Comparison of ENCODE assay signal across 12 cellular contexts in the genomic region with DNA sequence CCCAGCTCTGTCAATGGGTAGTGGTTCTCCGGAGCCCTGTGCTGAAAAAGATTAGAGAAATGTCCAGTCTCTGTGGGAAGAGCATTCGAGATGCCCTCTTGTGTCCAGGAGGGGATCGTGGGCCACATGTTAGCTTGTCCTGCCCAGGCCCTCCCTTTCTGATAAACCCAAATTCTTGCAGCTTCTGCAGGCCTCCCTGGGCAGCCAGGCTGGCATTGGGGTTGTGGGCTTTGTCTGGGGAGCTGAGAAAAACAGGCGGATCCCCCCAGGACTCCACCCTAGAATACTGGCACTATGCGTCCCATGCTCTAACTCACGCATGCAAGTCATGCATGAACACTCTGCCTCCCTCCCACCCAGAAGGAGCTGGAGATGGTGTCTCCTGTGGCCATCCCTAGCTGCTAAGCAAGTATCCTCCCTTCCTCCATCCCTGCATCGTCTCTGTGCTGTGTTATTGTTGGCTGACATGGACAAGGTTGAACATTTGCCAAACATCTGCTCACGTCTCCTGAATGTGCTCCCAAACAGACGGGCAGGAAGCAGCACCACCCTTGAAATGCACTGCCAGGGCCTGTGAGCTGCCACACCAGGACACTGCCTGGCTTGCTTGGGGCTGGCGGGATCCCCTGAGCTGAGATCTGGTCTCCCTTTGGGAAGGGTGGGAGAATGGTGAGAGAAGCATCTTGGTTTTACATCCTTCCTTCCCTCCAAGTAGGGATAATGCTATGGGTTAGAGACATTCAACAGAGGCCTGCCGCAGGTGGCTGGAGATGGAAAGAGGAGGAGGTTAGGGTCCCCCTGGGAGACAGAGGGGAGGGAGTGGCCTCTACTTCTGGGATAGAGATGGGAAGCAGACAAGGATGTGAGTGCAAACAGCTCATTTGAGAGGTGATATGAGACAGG. TPM values are rescaled to one million over a fixed set of nuclear protein-coding genes. Genes with fewer than 3 reads are reported as not detected.
A peak's percentile ranks its signal among the peaks of the same experiment; 100 is the strongest.
DNase-seq lines count a peak whose midpoint lies in the region; ATAC-seq, FAIRE-seq and TF ChIP-seq lines count a peak whose summit lies in the region.
"Had no signal": no experiment of that assay in that cellular context is flagged by ENCODE, and none has a peak within 500 bp of the region (broad histone marks: within the 10 kb centered on the region; RNA-seq: fewer than 3 reads in every experiment).

No MANE protein-coding gene starts in this region.

- H3K27me3 Mint-ChIP-seq in CD4-positive, alpha-beta T cell = peaks cover 53% of the 10 kb centered on the region

- peak overlapping the region; percentile 1; the same call in 1 of the 2 replicates for H3K27ac ChIP-seq in MM.1S (ENCODE audit: low read length)
- H3K27ac ChIP-seq in CD4-positive, alpha-beta T cell (ENCODE audit: low read depth, low read length) = no peak overlapping the region
- H3K27ac ChIP-seq: KMS-11 had no signal

- no peak overlapping the region for H3K27ac Mint-ChIP-seq in CD4-positive, alpha-beta T cell

- H2AFZ ChIP-seq in MM.1S (ENCODE audit: low read length) = peak overlapping the region; percentile 21; the same call in 1 of the 2 replicates

- H3K27me3 ChIP-seq in MM.1S (replicated peaks; ENCODE audit: insufficient read depth, low read length) (no peaks in the 10 kb centered on the region), bronchial epithelial cell (ENCODE audit: control insufficient read depth, insufficient read depth, low read length) (no peaks in the 10 kb centered on the region)
- H3K27me3 ChIP-seq in CD4-positive, alpha-beta T cell (ENCODE audit: control insufficient read depth, insufficient read depth, low read length) = no peaks in the 10 kb centered on the region

- DNase-seq in Ammon's horn (ENCODE audit: low spot score) (peak; percentile 29), MM.1S (no peak), bronchial epithelial cell (ENCODE audit: low read depth) (peak; percentile 76), mucosa of descending colon (peak in 1 of 3 donors; percentile 14), C1 segment of cervical spinal cord (lab: John Stamatoyannopoulos, UW) (no peak), NCI-H1930 (lab: John Stamatoyannopoulos, UW) (no peak)
- DNase-seq in CD4-positive, alpha-beta T cell = no peak
- no peak for DNase-seq in activated CD4-positive, alpha-beta T cell treated with anti-CD3 and anti-CD28 coated beads, Interleukin-2, amount 50 U/mL, for 1 hour
- DNase-seq: activated CD4-positive, CD25-positive, alpha-beta regulatory T cell; effector CD4-positive, alpha-beta T cell; H7 had no signal

- no peak overlapping the region for H3K9ac ChIP-seq in MM.1S (ENCODE audit: low read length)
- H3K9ac ChIP-seq: KMS-11 had no signal

- H3K36me3 Mint-ChIP-seq in CD4-positive, alpha-beta T cell (ENCODE audit: low read depth) = no peaks in the 10 kb centered on the region

- POLR2A ChIA-PET in CD4-positive, alpha-beta T cell (lab: Charles Lee) = no interaction called here

- no peak overlapping the region for H3K4me3 Mint-ChIP-seq in CD4-positive, alpha-beta T cell

- TF ChIP-seq CTCF in MM.1S (IDR thresholded peaks at IDR 0.05; ENCODE audit: low read length) (no peak), bronchial epithelial cell (IDR thresholded peaks at IDR 0.05; ENCODE audit: insufficient read depth, low read length, severe bottlenecking) (no peak), mucosa of descending colon (IDR thresholded peaks at IDR 0.05) (no peak)
- no peak for TF ChIP-seq CTCF in CD4-positive, alpha-beta T cell (IDR thresholded peaks at IDR 0.05)

- peaks cover 7% of the 10 kb centered on the region; the same call in 1 of the 2 replicates for H3F3A ChIP-seq in MM.1S (ENCODE audit: insufficient read depth, low read length)

- H3K4me1 ChIP-seq in MM.1S (ENCODE audit: low read length) (peaks cover 26% of the 10 kb centered on the region), mucosa of descending colon (ENCODE audit: low read depth) (no peaks in the 10 kb centered on the region)

- H3K9me3 ChIP-seq in MM.1S (replicated peaks; ENCODE audit: insufficient read depth, low read length) = no peaks in the 10 kb centered on the region
- H3K9me3 ChIP-seq in mucosa of descending colon = no peaks in the 10 kb centered on the region
- no peaks in the 10 kb centered on the region for H3K9me3 ChIP-seq in CD4-positive, alpha-beta T cell (ENCODE audit: control insufficient read depth, low read length)

- H3K4me3 ChIP-seq in MM.1S (ENCODE audit: low read length) = no peak overlapping the region
- no peak overlapping the region for H3K4me3 ChIP-seq in bronchial epithelial cell (ENCODE audit: low read depth, low read length)
- H3K4me3 ChIP-seq in mucosa of descending colon = no peak overlapping the region

- H3K79me2 ChIP-seq in MM.1S (ENCODE audit: low read length) = no peaks in the 10 kb centered on the region

- no peaks in the 10 kb centered on the region for H3K9me3 Mint-ChIP-seq in CD4-positive, alpha-beta T cell

- CTCF ChIA-PET in CD4-positive, alpha-beta T cell (lab: Charles Lee) = no interaction called here

- no peaks in the 10 kb centered on the region for H3K9me2 ChIP-seq in MM.1S (replicated peaks; ENCODE audit: insufficient read depth, low read length)

- FAIRE-seq in bronchial epithelial cell (lab: Jason Lieb, UNC) = no peak

- H4K20me1 ChIP-seq in MM.1S (ENCODE audit: insufficient read depth, low read length) = no peaks in the 10 kb centered on the region

- H3K4me1 Mint-ChIP-seq in CD4-positive, alpha-beta T cell (ENCODE audit: low read depth) = peaks cover 20% of the 10 kb centered on the region

- peak; percentile 28 for ATAC-seq in mucosa of descending colon
- ATAC-seq in CD4-positive, alpha-beta T cell (ENCODE audit: poor library complexity) = no peak

- H3K4me2 ChIP-seq in MM.1S (ENCODE audit: low read depth, low read length) = no peak overlapping the region
- H3K4me2 ChIP-seq: KMS-11 had no signal

- intact Hi-C loops in mucosa of descending colon (cut with DNase I, micrococcal nuclease) = loop anchor here in 1 of 2 donors (10.0 kb wide), 1 partner anchor 104 kb away; no protein-coding TSS in a partner anchor
- intact Hi-C loops in CD4-positive, alpha-beta T cell (cut with DNase I, micrococcal nuclease) = no loop called here

- H3K36me3 ChIP-seq in MM.1S (replicated peaks; ENCODE audit: insufficient read depth, low read length) (no peaks in the 10 kb centered on the region), bronchial epithelial cell (ENCODE audit: control insufficient read depth, insufficient read depth, low read length) (no peaks in the 10 kb centered on the region), mucosa of descending colon (ENCODE audit: low read depth) (no peaks in the 10 kb centered on the region)

RNA-seq across cellular contexts. Expression of gene CFAP161, which starts 26.5 kb away (rescaled TPM):
- total RNA-seq in bronchial epithelial cell (0.26 TPM in 1 of 2 replicates, not detected in the other), mucosa of descending colon (under 1 TPM in 1 of 3 donors, not detected in 2; 0.54 TPM)
- not detected for total RNA-seq in CD4-positive, alpha-beta T cell

RNA-seq across cellular contexts. Expression of gene IL16, which starts 36.1 kb away (rescaled TPM):
- total RNA-seq in bronchial epithelial cell = under 0.01 and 0.79 TPM in 2 replicates
- total RNA-seq in mucosa of descending colon = 1 to 10 TPM; 6.2 to 9.5 (median 8.4) TPM
- total RNA-seq in CD4-positive, alpha-beta T cell = 100 to 1,000 TPM; 164 to 168 TPM
- total RNA-seq: H7 had no signal

Comparison
In these comparisons a context has a peak if more than half of its experiments do, and no peak if none do; other contexts are left out.
1. DNase-seq: peak in Ammon's horn (single experiment) and bronchial epithelial cell (single experiment); none in MM.1S (single experiment), CD4-positive, alpha-beta T cell (0 of 10), C1 segment of cervical spinal cord (0 of 14), activated CD4-positive, alpha-beta T cell treated with anti-CD3 and anti-CD28 coated beads, Interleukin-2, amount 50 U/mL, for 1 hour (single experiment) and NCI-H1930 (0 of 2).
2. RNA of gene IL16, which starts 36.1 kb away (total RNA-seq): 164 to 168 TPM in CD4-positive, alpha-beta T cell; 6.2 to 9.5 TPM in mucosa of descending colon and under 0.01 to 0.79 TPM in bronchial epithelial cell; every median in the first group is over 10 times any median in the second.